Comparison of ENCODE assay signal across 11 cellular contexts in genomic region chr1:243268284-243268653, GRCh38. TPM values are rescaled to one million over a fixed set of nuclear protein-coding genes. Genes with fewer than 3 reads are reported as not detected.
A peak's percentile ranks its signal among the peaks of the same experiment; 100 is the strongest.
DNase-seq lines count a peak whose midpoint lies in the region; ATAC-seq and TF ChIP-seq lines count a peak whose summit lies in the region.
"Had no signal": no experiment of that assay in that cellular context is flagged by ENCODE, and none has a peak within 500 bp of the region (broad histone marks: within the 10 kb centered on the region; RNA-seq: fewer than 3 reads in every experiment).

No MANE protein-coding gene starts in this region.

- H3K4me3 ChIP-seq in choroid plexus epithelial cell (ENCODE audit: low read depth, low read length) (no peak overlapping the region), lower lobe of right lung (peak overlapping the region; percentile 2)

- H3K36me3 Mint-ChIP-seq in activated T-cell treated with anti-CD3 and anti-CD28 coated beads, Interleukin-2, amount 50 U/mL, for 24 hours (ENCODE audit: low read depth): peaks cover 33% of the 10 kb centered on the region

- TF ChIP-seq CTCF in choroid plexus epithelial cell (conservative IDR thresholded peaks at IDR 0.05; ENCODE audit: low read depth, low read length): no peak
- no peak for TF ChIP-seq CTCF in lower lobe of right lung (IDR thresholded peaks at IDR 0.05)

- intact Hi-C loops in lower lobe of right lung (cut with DNase I): no loop called here

- H3K27me3 Mint-ChIP-seq in activated T-cell treated with anti-CD3 and anti-CD28 coated beads, Interleukin-2, amount 50 U/mL, for 24 hours: no peaks in the 10 kb centered on the region
- H3K27me3 Mint-ChIP-seq: CD4-positive, alpha-beta memory T cell had no signal

- no peaks in the 10 kb centered on the region for H3K9me3 ChIP-seq in lower lobe of right lung

- DNase-seq in AG08396 (ENCODE audit: low spot score) (peak; percentile 40), LHCN-M2 (ENCODE audit: low read depth) (peak; percentile 80), choroid plexus epithelial cell (ENCODE audit: low read depth) (peak; percentile 75), lower lobe of right lung (no peak)
- DNase-seq in activated T-cell treated with anti-CD3 and anti-CD28 coated beads, Interleukin-2, amount 50 U/mL, for 24 hours: no peak
- no peak for DNase-seq in activated CD4-positive, CD25-positive, alpha-beta regulatory T cell (lab: John Stamatoyannopoulos, UW)
- DNase-seq in activated CD4-positive, alpha-beta T cell treated with anti-CD3 and anti-CD28 coated beads for 48 hours: no peak
- DNase-seq: activated naive CD4-positive, alpha-beta T cell treated with anti-CD3 and anti-CD28 coated beads, Interleukin-2, amount 50 U/mL, for 16 hours; CD4-positive, alpha-beta memory T cell; NCI-H774 had no signal

- peaks cover 77% of the 10 kb centered on the region for H3K4me1 ChIP-seq in lower lobe of right lung

- H3K4me1 Mint-ChIP-seq in activated T-cell treated with anti-CD3 and anti-CD28 coated beads, Interleukin-2, amount 50 U/mL, for 24 hours (ENCODE audit: low read depth): peaks cover 28% of the 10 kb centered on the region

- peak in 1 of 2 donors; percentile 72 for ATAC-seq in lower lobe of right lung
- no peak for ATAC-seq in GM18867 (IDR thresholded peaks at IDR 0.05; ENCODE audit: unreplicated experiment)

- H3K9me3 Mint-ChIP-seq in activated T-cell treated with anti-CD3 and anti-CD28 coated beads, Interleukin-2, amount 50 U/mL, for 24 hours: no peaks in the 10 kb centered on the region
- H3K9me3 Mint-ChIP-seq: CD4-positive, alpha-beta memory T cell had no signal

- peak overlapping the region; percentile 67 for H3K27ac ChIP-seq in lower lobe of right lung

- H3K27me3 ChIP-seq in lower lobe of right lung (ENCODE audit: low read depth): no peaks in the 10 kb centered on the region

- peaks cover 30% of the 10 kb centered on the region for H3K36me3 ChIP-seq in lower lobe of right lung

- no peak overlapping the region for H3K27ac Mint-ChIP-seq in activated T-cell treated with anti-CD3 and anti-CD28 coated beads, Interleukin-2, amount 50 U/mL, for 24 hours

- no peak overlapping the region for H3K4me3 Mint-ChIP-seq in activated T-cell treated with anti-CD3 and anti-CD28 coated beads, Interleukin-2, amount 50 U/mL, for 24 hours
- H3K4me3 Mint-ChIP-seq: CD4-positive, alpha-beta memory T cell had no signal

RNA-seq across cellular contexts. Expression of gene SDCCAG8, which starts 12.4 kb away (rescaled TPM):
- total RNA-seq in LHCN-M2 (2014; rRNA removed) (27.3 and 29.6 TPM in 2 replicates), lower lobe of right lung (92.7 TPM)
- 10.4 TPM for polyA plus RNA-seq in LHCN-M2 (2012)

RNA-seq across cellular contexts. Expression of gene CEP170, which starts 13.2 kb away (rescaled TPM):
- 91.8 and 105 TPM in 2 replicates for total RNA-seq in LHCN-M2 (2014; rRNA removed)
- polyA plus RNA-seq in LHCN-M2 (2012): 19.8 TPM
- total RNA-seq in lower lobe of right lung: 106 TPM

Comparison
In these comparisons a context has a peak if more than half of its experiments do, and no peak if none do; other contexts are left out.
1. DNase-seq: peak in AG08396 (single experiment), LHCN-M2 (single experiment) and choroid plexus epithelial cell (single experiment); none in lower lobe of right lung (single experiment), activated T-cell treated with anti-CD3 and anti-CD28 coated beads, Interleukin-2, amount 50 U/mL, for 24 hours (single experiment), activated CD4-positive, CD25-positive, alpha-beta regulatory T cell (0 of 4) and activated CD4-positive, alpha-beta T cell treated with anti-CD3 and anti-CD28 coated beads for 48 hours (single experiment).